1 cellular context compared by ENCODE assay signal in the genomic region with DNA sequence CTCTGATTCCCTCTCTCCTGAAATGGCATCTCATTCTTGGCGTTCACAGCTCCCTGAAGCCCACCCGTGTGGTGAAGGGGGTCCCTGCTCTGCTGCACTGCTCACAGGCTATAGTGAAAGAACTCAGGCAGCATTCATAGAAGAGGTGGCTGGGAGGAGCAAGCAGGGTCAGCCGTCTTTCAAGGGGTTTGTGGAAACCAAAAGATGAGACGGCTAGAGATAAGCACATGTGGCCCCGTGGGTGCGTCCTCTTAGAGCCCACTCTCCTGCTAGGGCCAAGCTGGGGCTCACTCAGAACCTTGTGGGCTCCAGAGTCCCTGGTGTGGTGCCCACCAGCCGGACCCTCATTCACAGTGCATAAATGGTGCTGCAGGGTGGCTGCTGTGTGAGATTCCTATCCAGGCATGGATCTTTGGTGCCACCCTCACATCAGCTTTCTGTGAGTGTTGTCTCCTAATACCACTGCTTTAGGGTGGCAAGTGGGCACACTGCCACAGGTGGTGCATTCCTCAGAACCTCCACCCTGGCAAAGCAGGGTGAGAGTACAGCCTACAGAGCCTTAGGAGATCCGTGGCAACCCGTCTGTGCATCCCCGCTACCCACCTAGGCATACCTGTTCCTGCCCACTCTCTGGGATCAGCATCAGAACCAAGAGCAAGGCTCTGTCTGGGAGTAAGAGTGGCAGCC.
TF ChIP-seq lines count a peak whose summit lies in the region.

No MANE protein-coding gene starts in this region.

TF ChIP-seq in liver, 16 proteins besides CTCF, POLR2A, EP300 and RAD21 (continued from another document):
- TF ChIP-seq, protein P1, sequence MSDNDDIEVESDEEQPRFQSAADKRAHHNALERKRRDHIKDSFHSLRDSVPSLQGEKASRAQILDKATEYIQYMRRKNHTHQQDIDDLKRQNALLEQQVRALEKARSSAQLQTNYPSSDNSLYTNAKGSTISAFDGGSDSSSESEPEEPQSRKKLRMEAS (IDR thresholded peaks at IDR 0.05) = no peak
- TF ChIP-seq, protein P2, sequence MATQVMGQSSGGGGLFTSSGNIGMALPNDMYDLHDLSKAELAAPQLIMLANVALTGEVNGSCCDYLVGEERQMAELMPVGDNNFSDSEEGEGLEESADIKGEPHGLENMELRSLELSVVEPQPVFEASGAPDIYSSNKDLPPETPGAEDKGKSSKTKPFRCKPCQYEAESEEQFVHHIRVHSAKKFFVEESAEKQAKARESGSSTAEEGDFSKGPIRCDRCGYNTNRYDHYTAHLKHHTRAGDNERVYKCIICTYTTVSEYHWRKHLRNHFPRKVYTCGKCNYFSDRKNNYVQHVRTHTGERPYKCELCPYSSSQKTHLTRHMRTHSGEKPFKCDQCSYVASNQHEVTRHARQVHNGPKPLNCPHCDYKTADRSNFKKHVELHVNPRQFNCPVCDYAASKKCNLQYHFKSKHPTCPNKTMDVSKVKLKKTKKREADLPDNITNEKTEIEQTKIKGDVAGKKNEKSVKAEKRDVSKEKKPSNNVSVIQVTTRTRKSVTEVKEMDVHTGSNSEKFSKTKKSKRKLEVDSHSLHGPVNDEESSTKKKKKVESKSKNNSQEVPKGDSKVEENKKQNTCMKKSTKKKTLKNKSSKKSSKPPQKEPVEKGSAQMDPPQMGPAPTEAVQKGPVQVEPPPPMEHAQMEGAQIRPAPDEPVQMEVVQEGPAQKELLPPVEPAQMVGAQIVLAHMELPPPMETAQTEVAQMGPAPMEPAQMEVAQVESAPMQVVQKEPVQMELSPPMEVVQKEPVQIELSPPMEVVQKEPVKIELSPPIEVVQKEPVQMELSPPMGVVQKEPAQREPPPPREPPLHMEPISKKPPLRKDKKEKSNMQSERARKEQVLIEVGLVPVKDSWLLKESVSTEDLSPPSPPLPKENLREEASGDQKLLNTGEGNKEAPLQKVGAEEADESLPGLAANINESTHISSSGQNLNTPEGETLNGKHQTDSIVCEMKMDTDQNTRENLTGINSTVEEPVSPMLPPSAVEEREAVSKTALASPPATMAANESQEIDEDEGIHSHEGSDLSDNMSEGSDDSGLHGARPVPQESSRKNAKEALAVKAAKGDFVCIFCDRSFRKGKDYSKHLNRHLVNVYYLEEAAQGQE (IDR thresholded peaks at IDR 0.05) = no peak
- TF ChIP-seq HNF4G (IDR thresholded peaks at IDR 0.05) = no peak
- TF ChIP-seq FOXA2 (IDR thresholded peaks at IDR 0.05) = no peak
- no peak for TF ChIP-seq SP1 (IDR thresholded peaks at IDR 0.05)
- TF ChIP-seq HNF4A (conservative IDR thresholded peaks at IDR 0.05) = no peak
- no peak for TF ChIP-seq EGR1 (IDR thresholded peaks at IDR 0.05; ENCODE audit: low read depth in 2 of 2)
- no peak for TF ChIP-seq RXRA (IDR thresholded peaks at IDR 0.05)
